19 cellular contexts compared by ENCODE assay signal in the genomic region with DNA sequence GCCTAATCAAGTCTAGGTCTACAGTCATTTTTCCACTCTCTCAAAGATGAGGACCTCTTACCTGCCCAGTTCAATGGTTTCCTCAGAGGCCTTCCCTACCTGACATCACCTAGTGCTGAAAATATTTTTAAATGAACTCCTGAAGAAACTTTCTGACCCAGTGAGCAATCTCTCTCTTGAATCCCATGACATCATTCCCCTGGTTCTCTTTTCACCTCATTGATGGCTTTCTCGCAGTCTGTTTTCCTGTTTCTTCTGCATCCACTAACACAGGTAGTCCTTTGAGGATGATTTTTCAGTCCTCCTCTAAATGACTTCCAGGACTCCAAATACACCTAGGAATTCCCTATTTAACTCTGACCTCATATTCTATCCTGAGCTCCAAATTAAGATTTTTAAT. TPM values are rescaled to one million over a fixed set of nuclear protein-coding genes. Genes with fewer than 3 reads are reported as not detected.
DNase-seq lines count a peak whose midpoint lies in the region; ATAC-seq, FAIRE-seq and TF ChIP-seq lines count a peak whose summit lies in the region.
"Had no signal": no experiment of that assay in that cellular context is flagged by ENCODE, and none has a peak within 500 bp of the region (broad histone marks: within the 10 kb centered on the region; RNA-seq: fewer than 3 reads in every experiment).

No MANE protein-coding gene starts in this region.

- H3K9me3 Mint-ChIP-seq in glutamatergic neuron (ENCODE audit: unreplicated experiment) = peaks cover 2% of the 10 kb centered on the region
- no peaks in the 10 kb centered on the region for H3K9me3 Mint-ChIP-seq in memory B cell
- H3K9me3 Mint-ChIP-seq: CD8-positive, alpha-beta T cell had no signal

- H3K4me2 ChIP-seq in HepG2 (ENCODE audit: low read depth, low read length) = no peak overlapping the region

- no peak for TF ChIP-seq RAD21 in HepG2 (CRISPR knock-in tag; IDR thresholded peaks at IDR 0.05)

- no TSS peak for BruUV-seq in HepG2 (replicated peaks; lab: Mats Ljungman, UMichigan)

- H3K27me3 ChIP-seq in HepG2 (ENCODE audit: control insufficient read depth in 1 of 2, insufficient read depth in 2 of 2, low read length in 2 of 2) (no peaks in the 10 kb centered on the region), right lobe of liver (no peaks in the 10 kb centered on the region)
- H3K27me3 ChIP-seq: BLaER1 had no signal

- DNase-seq in HepG2 (ENCODE audit: low spot score) (no peak), right lobe of liver (no peak), glutamatergic neuron (no peak), memory B cell (ENCODE audit: low spot score in 2 of 2) (no peak), NCI-H1092 (lab: John Stamatoyannopoulos, UW) (no peak), T-helper 17 cell (no peak)
- DNase-seq in stimulated activated CD4-positive, alpha-beta T cell treated with anti-CD3 and anti-CD28 coated beads, Interleukin-2, amount 100 ng/mL, for 48 hours = no peak
- DNase-seq: 8988T; Calu3; CD8-positive, alpha-beta T cell; DMS79 treated with DMSO at 0.1 percent for 48 hours; GF-D8; H9; IMR-90 had no signal

- no peak for FAIRE-seq in HepG2 (lab: Jason Lieb, UNC)
- FAIRE-seq: GM19239, H1 had no signal

- H3K4me3 ChIP-seq in HepG2 (replicated peaks in 1 of 3; ENCODE audit: insufficient read depth in 1 of 3, low read depth in 2 of 3, low read length in 3 of 3) = no peak overlapping the region
- H3K4me3 ChIP-seq in right lobe of liver = no peak overlapping the region
- H3K4me3 ChIP-seq: BLaER1 had no signal

- H3K36me3 Mint-ChIP-seq in glutamatergic neuron (ENCODE audit: unreplicated experiment) = no peaks in the 10 kb centered on the region
- H3K36me3 Mint-ChIP-seq in memory B cell = peaks cover 18% of the 10 kb centered on the region
- peaks cover 3% of the 10 kb centered on the region for H3K36me3 Mint-ChIP-seq in T-helper 17 cell (ENCODE audit: low read depth)
- H3K36me3 Mint-ChIP-seq: CD14-positive monocyte; CD8-positive, alpha-beta T cell had no signal

- H3K79me2 ChIP-seq in HepG2 (ENCODE audit: insufficient read depth, low read length) = no peaks in the 10 kb centered on the region

- H3K36me3 ChIP-seq in HepG2 (replicated peaks in 1 of 2; ENCODE audit: control insufficient read depth in 1 of 2, insufficient read depth in 2 of 2, low read length in 2 of 2) = no peaks in the 10 kb centered on the region
- no peaks in the 10 kb centered on the region for H3K36me3 ChIP-seq in right lobe of liver

- H3K27ac ChIP-seq in HepG2 (ENCODE audit: extremely low read length, insufficient read depth, low read length) = no peak overlapping the region
- no peak overlapping the region for H3K27ac ChIP-seq in right lobe of liver
- H3K27ac ChIP-seq: BLaER1, HL-60 had no signal

- ATAC-seq in HepG2 = no peak
- ATAC-seq in right lobe of liver = no peak
- no peak for ATAC-seq in memory B cell (ENCODE audit: low read depth)
- no peak for ATAC-seq in T-helper 17 cell
- ATAC-seq: CD8-positive, alpha-beta T cell had no signal

- H3K4me1 Mint-ChIP-seq in glutamatergic neuron (ENCODE audit: low read depth, unreplicated experiment) = peaks cover 5% of the 10 kb centered on the region
- peaks cover 8% of the 10 kb centered on the region for H3K4me1 Mint-ChIP-seq in memory B cell
- H3K4me1 Mint-ChIP-seq in T-helper 17 cell = peaks cover 12% of the 10 kb centered on the region
- H3K4me1 Mint-ChIP-seq: CD14-positive monocyte had no signal

- peaks cover 19% of the 10 kb centered on the region for H3K4me1 ChIP-seq in HepG2 (ENCODE audit: insufficient read depth, low read length)
- H3K4me1 ChIP-seq in right lobe of liver = no peaks in the 10 kb centered on the region

- no peak for TF ChIP-seq POLR2A in HepG2 (IDR thresholded peaks at IDR 0.05; ENCODE audit: insufficient read depth in 1 of 2, low read depth in 2 of 2, low read length in 2 of 2)
- TF ChIP-seq POLR2A in right lobe of liver (IDR thresholded peaks at IDR 0.05) = no peak

- no peak overlapping the region for H2AFZ ChIP-seq in HepG2 (ENCODE audit: low read length)

- H3K27me3 Mint-ChIP-seq in glutamatergic neuron (ENCODE audit: unreplicated experiment) (no peaks in the 10 kb centered on the region), memory B cell (no peaks in the 10 kb centered on the region), T-helper 17 cell (no peaks in the 10 kb centered on the region)

- CTCF ChIA-PET in HepG2 (lab: Yijun Ruan, JAX; ENCODE audit: low intra/inter-chr PET ratio, low total read pairs) = no interaction called here

- POLR2A ChIA-PET in HepG2 (lab: Yijun Ruan, JAX) = no interaction called here

- in situ Hi-C loops in HepG2 (cut with HindIII; ENCODE audit: extremely low pct_ligation_motif_present, low pct_unique_long_range_greater_than_20kb) = no loop called here

- no peak overlapping the region for H3K9ac ChIP-seq in HepG2 (ENCODE audit: insufficient read depth, low read depth, low read length)
- H3K9ac ChIP-seq: BLaER1 had no signal

- intact Hi-C loops in HepG2 (cut with micrococcal nuclease; ENCODE audit: unreplicated experiment) (no loop called here), right lobe of liver (cut with DNase I) (no loop called here)

- TF ChIP-seq CTCF in HepG2 (CRISPR knock-in tag; IDR thresholded peaks at IDR 0.05) = no peak
- TF ChIP-seq CTCF in right lobe of liver (IDR thresholded peaks at IDR 0.05) = no peak
- TF ChIP-seq CTCF in glutamatergic neuron (IDR thresholded peaks at IDR 0.05; ENCODE audit: partially characterized antibody, unreplicated experiment) = no peak

- TF ChIP-seq EP300 in HepG2 (IDR thresholded peaks at IDR 0.05; ENCODE audit: low read depth in 2 of 2, low read length in 2 of 2) (no peak), HepG2 (CRISPR knock-in tag; IDR thresholded peaks at IDR 0.05; ENCODE audit: borderline replicate concordance) (no peak)

- H3K9me3 ChIP-seq in HepG2 (ENCODE audit: low read length) = no peaks in the 10 kb centered on the region
- no peaks in the 10 kb centered on the region for H3K9me3 ChIP-seq in right lobe of liver
- no peaks in the 10 kb centered on the region for H3K9me3 ChIP-seq in T-helper 17 cell (ENCODE audit: control insufficient read depth, low read length, poor library complexity, severe bottlenecking)

- no peak overlapping the region for H3K27ac Mint-ChIP-seq in glutamatergic neuron (ENCODE audit: unreplicated experiment)
- peak overlapping the region; percentile 1 for H3K27ac Mint-ChIP-seq in memory B cell
- H3K27ac Mint-ChIP-seq in T-helper 17 cell = no peak overlapping the region
- H3K27ac Mint-ChIP-seq: CD8-positive, alpha-beta T cell had no signal

- no peaks in the 10 kb centered on the region for H4K20me1 ChIP-seq in HepG2 (ENCODE audit: insufficient read depth, low read length)

- 97% methylated on average over 1 of the region's 1 CpG for WGBS in HepG2 (ENCODE audit: low lambda C conversion rate)
- WGBS in right lobe of liver (ENCODE audit: insufficient coverage, low coverage, low lambda C conversion rate, missing lambda C conversion rate) = 100% methylated on average over 1 of the region's 1 CpG

- H3K4me3 Mint-ChIP-seq in glutamatergic neuron (ENCODE audit: unreplicated experiment) = peak overlapping the region; percentile 30
- H3K4me3 Mint-ChIP-seq in memory B cell = no peak overlapping the region
- no peak overlapping the region for H3K4me3 Mint-ChIP-seq in T-helper 17 cell
- H3K4me3 Mint-ChIP-seq: CD14-positive monocyte; CD8-positive, alpha-beta T cell; H9 had no signal

TF ChIP-seq in HepG2, 621 proteins besides CTCF, POLR2A, EP300 and RAD21:
- peak; percentile 69; the same call in 1 of the 2 replicates for TF ChIP-seq ATF7 (IDR thresholded peaks at IDR 0.05)
- TF ChIP-seq ATF7 (CRISPR knock-in tag; IDR thresholded peaks at IDR 0.05) = no peak
- no peak for TF ChIP-seq ZNF333 (CRISPR knock-in tag; IDR thresholded peaks at IDR 0.05; ENCODE audit: borderline replicate concordance)
- no peak for TF ChIP-seq ARID2 (CRISPR knock-in tag; IDR thresholded peaks at IDR 0.05; ENCODE audit: borderline replicate concordance)
- TF ChIP-seq JARID2 (CRISPR knock-in tag; IDR thresholded peaks at IDR 0.05; ENCODE audit: insufficient replicate concordance) = no peak

RNA-seq across cellular contexts. Expression of gene SCAI, which starts 40.3 kb away (rescaled TPM):
- total RNA-seq in HepG2 (2016; rRNA removed; fragmentation: Illumina TruSeq; extraction: Trizol) (8.4 and 10.3 TPM in 2 replicates), right lobe of liver (1 to 10 TPM; 1.8 to 5.5 (median 2.6) TPM), glutamatergic neuron (ENCODE audit: unreplicated experiment) (13.7 TPM), T-helper 17 cell (10 to 100 TPM in 1 of 2 donors, 1 to 10 TPM in 1; 7.2 to 10.5 TPM)
- 6.0 and 8.4 TPM in 2 replicates for total RNA-seq in HepG2 (2016; cell fraction: cytosol; rRNA removed; fragmentation: Illumina TruSeq; extraction: Trizol; ENCODE audit: low read depth)
- total RNA-seq in HepG2 (2016; cell fraction: insoluble cytoplasmic fraction; rRNA removed; fragmentation: Illumina TruSeq; extraction: Trizol) = 8.4 and 11.2 TPM in 2 replicates
- 4.3 and 6.5 TPM in 2 replicates for total RNA-seq in HepG2 (2016; cell fraction: membrane; rRNA removed; fragmentation: Illumina TruSeq; extraction: Trizol)
- total RNA-seq in HepG2 (2016; cell fraction: nucleus; rRNA removed; fragmentation: Illumina TruSeq; extraction: Trizol) = 16.6 and 21.4 TPM in 2 replicates
- polyA plus RNA-seq in HepG2 (2011; rRNA removed) = 3.7 and 4.4 TPM in 2 replicates
- 1.3 and 2.6 TPM in 2 replicates for polyA plus RNA-seq in HepG2 (2011; cell fraction: cytosol; rRNA removed)
- 4.0 and 8.1 TPM in 2 replicates for polyA plus RNA-seq in HepG2 (2011; cell fraction: nucleus; rRNA removed)
- 1.4 and 2.2 TPM in 2 replicates for polyA plus RNA-seq in HepG2 (2012)
- polyA plus RNA-seq in HepG2 (2016; cell fraction: cytosol; fragmentation: Illumina TruSeq; extraction: Trizol; ENCODE audit: low read depth) = 1.3 and 2.0 TPM in 2 replicates
- 3.3 and 3.4 TPM in 2 replicates for polyA plus RNA-seq in HepG2 (2016; cell fraction: insoluble cytoplasmic fraction; fragmentation: Illumina TruSeq; extraction: Trizol; ENCODE audit: low read depth)
- polyA plus RNA-seq in HepG2 (2016; cell fraction: membrane; fragmentation: Illumina TruSeq; extraction: Trizol; ENCODE audit: low read depth) = 1.2 and 1.3 TPM in 2 replicates
- 9.9 and 11.1 TPM in 2 replicates for polyA plus RNA-seq in HepG2 (2016; cell fraction: nucleus; fragmentation: Illumina TruSeq; extraction: Trizol; ENCODE audit: insufficient read depth, low read depth)
- 6.7 and 25.4 TPM in 2 replicates for polyA minus RNA-seq in HepG2 (2011; rRNA and poly(A)+ RNA removed; ENCODE audit: low replicate concordance)
- 2.2 and 5.9 TPM in 2 replicates for polyA minus RNA-seq in HepG2 (2011; cell fraction: cytosol; rRNA and poly(A)+ RNA removed)
- 18.9 and 20.3 TPM in 2 replicates for polyA minus RNA-seq in HepG2 (2011; cell fraction: nucleus; rRNA and poly(A)+ RNA removed)
